9 cellular contexts compared by ENCODE assay signal in genomic region chr14:56278383-56278782, GRCh38.
"Had no signal": no experiment of that assay in that cellular context is flagged by ENCODE, and none has a peak within 500 bp of the region (broad histone marks: within the 10 kb centered on the region; RNA-seq: fewer than 3 reads in every experiment).

No MANE protein-coding gene starts in this region.

- H3K4me3 ChIP-seq: GM23338, K562 had no signal

- H2AFZ ChIP-seq: GM23338 had no signal

- DNase-seq: H9, HCEC 1CT, KG1 had no signal

- ATAC-seq: GM23338, HepG2, K562 had no signal

- H3K4me2 ChIP-seq: GM23338 had no signal

- FAIRE-seq: H1, H54, HepG2, K562 had no signal

- H3K27ac ChIP-seq: HL-60 had no signal
